ENCODE assay signal across 13 cellular contexts in the genomic region with DNA sequence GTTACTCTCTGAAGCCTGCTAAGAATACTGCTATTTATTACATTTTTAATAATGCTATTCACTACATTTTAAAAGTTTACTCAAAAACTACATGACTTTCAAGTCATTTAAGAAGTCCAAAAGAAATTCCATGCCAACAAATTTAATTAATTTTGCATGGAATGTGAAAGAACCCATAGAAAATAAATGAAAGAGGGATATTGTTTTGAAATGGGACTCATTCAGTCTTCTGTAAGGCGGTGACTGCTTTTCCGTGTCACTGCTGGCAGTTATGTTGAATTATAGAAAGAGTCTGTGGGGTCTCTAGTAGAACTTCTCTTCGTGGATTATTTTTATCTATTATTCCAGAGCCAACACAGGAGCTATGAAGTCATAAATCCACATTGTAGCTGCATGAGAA.
A peak's percentile ranks its signal among the peaks of the same experiment; 100 is the strongest.
DNase-seq lines count a peak whose midpoint lies in the region; ATAC-seq and TF ChIP-seq lines count a peak whose summit lies in the region.
"Had no signal": no experiment of that assay in that cellular context is flagged by ENCODE, and none has a peak within 500 bp of the region (broad histone marks: within the 10 kb centered on the region; RNA-seq: fewer than 3 reads in every experiment).

No MANE protein-coding gene starts in this region.

- peak overlapping the region in 7 of 12 donors; percentile 2 to 63 (median 26) for H3K27ac ChIP-seq in heart left ventricle
- peak overlapping the region in 45 of 59 donors; percentile 0 to 83 (median 51) for H3K27ac ChIP-seq in dorsolateral prefrontal cortex
- peak overlapping the region; percentile 39 for H3K27ac ChIP-seq in left ventricle myocardium inferior (replicated peaks)
- H3K27ac ChIP-seq in esophagus squamous epithelium = no peak overlapping the region
- H3K27ac ChIP-seq: BLaER1 treated with 17β-estradiol and CSF1 and Interleukin-3, amounts not matched to agents 10 nM and 100 nM had no signal

- H3K9me3 ChIP-seq in heart left ventricle (no peaks in the 10 kb centered on the region), left ventricle myocardium inferior (replicated peaks) (no peaks in the 10 kb centered on the region), esophagus squamous epithelium (no peaks in the 10 kb centered on the region)

- WGBS in heart left ventricle, 4 donors = 39 to 46% (median 43%) methylated on average over 3 of the region's 3 CpGs
- 50% methylated on average over 3 of the region's 3 CpGs for WGBS in esophagus squamous epithelium, 2 donors

- no peak overlapping the region for H3K4me3 ChIP-seq in heart left ventricle
- peak overlapping the region in 10 of 59 donors; percentile 1 to 31 (median 4) for H3K4me3 ChIP-seq in dorsolateral prefrontal cortex
- H3K4me3 ChIP-seq in left ventricle myocardium inferior = no peak overlapping the region
- no peak overlapping the region for H3K4me3 ChIP-seq in esophagus squamous epithelium
- H3K4me3 ChIP-seq in H7 (ENCODE audit: insufficient read depth, low read depth, low read length) = no peak overlapping the region
- H3K4me3 ChIP-seq: BLaER1 treated with 17β-estradiol and CSF1 and Interleukin-3, amounts not matched to agents 10 nM and 100 nM had no signal

- TF ChIP-seq CTCF in heart left ventricle (IDR thresholded peaks at IDR 0.05) (no peak), dorsolateral prefrontal cortex (IDR thresholded peaks at IDR 0.05 in 54 of 56, conservative IDR thresholded peaks at IDR 0.05 in 2 of 56; ENCODE audit: low read depth in 1 of 56, partially characterized antibody in 56 of 56) (no peak), left ventricle myocardium inferior (IDR thresholded peaks at IDR 0.05; ENCODE audit: borderline replicate concordance) (no peak), esophagus squamous epithelium (IDR thresholded peaks at IDR 0.05) (no peak)

- peaks cover 0 to 44% (median 27%) of the 10 kb centered on the region in 12 donors for H3K4me1 ChIP-seq in heart left ventricle
- H3K4me1 ChIP-seq in left ventricle myocardium inferior = peaks cover 61% of the 10 kb centered on the region
- no peaks in the 10 kb centered on the region for H3K4me1 ChIP-seq in esophagus squamous epithelium
- H3K4me1 ChIP-seq: BLaER1 treated with 17β-estradiol and CSF1 and Interleukin-3, amounts not matched to agents 10 nM and 100 nM had no signal

- no peak for ATAC-seq in heart left ventricle
- no peak for ATAC-seq in GM18505 (IDR thresholded peaks at IDR 0.05; ENCODE audit: unreplicated experiment)

- H3K36me3 ChIP-seq in heart left ventricle (peaks cover 0 to 24% (median 5%) of the 10 kb centered on the region in 9 donors), left ventricle myocardium inferior (peaks cover 9% of the 10 kb centered on the region), esophagus squamous epithelium (no peaks in the 10 kb centered on the region), H7 (replicated peaks; ENCODE audit: control insufficient read depth, insufficient read depth, low read length) (no peaks in the 10 kb centered on the region)
- H3K36me3 ChIP-seq: BLaER1 treated with 17β-estradiol and CSF1 and Interleukin-3, amounts not matched to agents 10 nM and 100 nM had no signal

- DNase-seq in heart left ventricle (no peak), cardiac septum (ENCODE audit: low spot score) (no peak), dorsolateral prefrontal cortex (no peak), left ventricle myocardium inferior (no peak), esophagus squamous epithelium (lab: John Stamatoyannopoulos, UW) (no peak), HCEC 1CT (no peak), H7 (no peak)
- DNase-seq: ACHN; Calu3; CD4-positive, CD25-positive, alpha-beta regulatory T cell; DMS 273 treated with DMSO at 0.1 percent for 48 hours had no signal

- intact Hi-C loops in heart left ventricle (cut with DNase I) = no loop called here
- intact Hi-C loops in cardiac septum (cut with DNase I) = no loop called here
- intact Hi-C loops in dorsolateral prefrontal cortex (cut with DNase I) = no loop called here
- intact Hi-C loops in left ventricle myocardium inferior (cut with micrococcal nuclease) = no loop called here
- intact Hi-C loops in esophagus squamous epithelium (cut with DNase I) = no loop called here

- H3K27me3 ChIP-seq in heart left ventricle (no peaks in the 10 kb centered on the region), dorsolateral prefrontal cortex (no peaks in the 10 kb centered on the region), left ventricle myocardium inferior (ENCODE audit: low read depth) (no peaks in the 10 kb centered on the region), esophagus squamous epithelium (no peaks in the 10 kb centered on the region), H7 (ENCODE audit: control insufficient read depth, insufficient read depth, low read length) (no peaks in the 10 kb centered on the region)
- H3K27me3 ChIP-seq: BLaER1 treated with 17β-estradiol and CSF1 and Interleukin-3, amounts not matched to agents 10 nM and 100 nM had no signal

- TF ChIP-seq POLR2A in heart left ventricle (IDR thresholded peaks at IDR 0.05) = no peak
- TF ChIP-seq POLR2A in esophagus squamous epithelium (IDR thresholded peaks at IDR 0.05) = no peak
- no peak for TF ChIP-seq POLR2A in GM18505 (IDR thresholded peaks at IDR 0.05; ENCODE audit: borderline replicate concordance, extremely low read depth, insufficient read depth, insufficient read length)

Comparison
In these comparisons a context has a peak if more than half of its experiments do, and no peak if none do; other contexts are left out.
1. H3K27ac ChIP-seq: peak in heart left ventricle (7 of 12), dorsolateral prefrontal cortex (45 of 59) and left ventricle myocardium inferior (single experiment); none in esophagus squamous epithelium (0 of 4).